ENCODE assay signal across 17 cellular contexts in genomic region chr12:106757623-106758348, GRCh38. TPM values are rescaled to one million over a fixed set of nuclear protein-coding genes. Genes with fewer than 3 reads are reported as not detected.
DNase-seq lines count a peak whose midpoint lies in the region; ATAC-seq and TF ChIP-seq lines count a peak whose summit lies in the region.
"Had no signal": no experiment of that assay in that cellular context is flagged by ENCODE, and none has a peak within 500 bp of the region (broad histone marks: within the 10 kb centered on the region; RNA-seq: fewer than 3 reads in every experiment).

No MANE protein-coding gene starts in this region.

- H3K4me3 ChIP-seq in OCI-LY1 (ENCODE audit: low read depth, low read length, poor library complexity, severe bottlenecking), result no peak overlapping the region
- H3K4me3 ChIP-seq in endodermal cell (ENCODE audit: low read length), result no peak overlapping the region
- H3K4me3 ChIP-seq in lower lobe of right lung, result no peak overlapping the region
- H3K4me3 ChIP-seq in skeletal muscle tissue (ENCODE audit: low read length in 3 of 3), result no peak overlapping the region

- H3F3A ChIP-seq in OCI-LY1 (ENCODE audit: insufficient read depth, low read length), result no peaks in the 10 kb centered on the region

- DNase-seq in endodermal cell, result no peak
- no peak for DNase-seq in lower lobe of right lung
- no peak for DNase-seq in endothelial cell (ENCODE audit: low spot score)
- no peak for DNase-seq in activated CD8-positive, alpha-beta memory T cell treated with anti-CD3 and anti-CD28 coated beads for 24 hours
- DNase-seq in SHP77 (lab: John Stamatoyannopoulos, UW), result no peak
- DNase-seq: ACHN; activated CD4-positive, alpha-beta T cell treated with anti-CD3 and anti-CD28 coated beads for 1 hour; activated CD8-positive, alpha-beta memory T cell treated with anti-CD3 and anti-CD28 coated beads, Interleukin-2, amount 10 ng/mL, durations not matched to agents 7 days and 5 days; DMS153; NCI-H2081 treated with DMSO at 0.1 percent for 48 hours; NCI-H524; T-helper 9 cell had no signal

- H3K9me3 Mint-ChIP-seq in endodermal cell (no peaks in the 10 kb centered on the region), endothelial cell (ENCODE audit: unreplicated experiment) (no peaks in the 10 kb centered on the region)
- H3K9me3 Mint-ChIP-seq: activated T-helper 2 cell treated with anti-CD3 and anti-CD28 coated beads, Interferon-gamma antibody, Interleukin-2, Interleukin-4, amounts not matched to agents 10 μg/mL and 5 μg/mL and 100 μg/mL, durations not matched to agents 14 hours and 24 hours and 36 hours; type B pancreatic cell had no signal

- H3K4me1 Mint-ChIP-seq in endodermal cell (peaks cover 18% of the 10 kb centered on the region), endothelial cell (ENCODE audit: unreplicated experiment) (peaks cover 6% of the 10 kb centered on the region)

- TF ChIP-seq CTCF in OCI-LY1 (IDR thresholded peaks at IDR 0.05; ENCODE audit: low read length), result no peak
- TF ChIP-seq CTCF in endodermal cell (conservative IDR thresholded peaks at IDR 0.05), result no peak
- TF ChIP-seq CTCF in lower lobe of right lung (IDR thresholded peaks at IDR 0.05), result no peak
- TF ChIP-seq CTCF in endothelial cell (IDR thresholded peaks at IDR 0.05; ENCODE audit: unreplicated experiment), result no peak

- H3K9me2 ChIP-seq in OCI-LY1 (ENCODE audit: low read depth, low read length), result no peaks in the 10 kb centered on the region

- no peaks in the 10 kb centered on the region for H3K27me3 ChIP-seq in OCI-LY1 (ENCODE audit: insufficient read depth, low read length)
- no peaks in the 10 kb centered on the region for H3K27me3 ChIP-seq in endodermal cell (ENCODE audit: control insufficient read depth, insufficient read depth, low read length, poor library complexity, severe bottlenecking)
- no peaks in the 10 kb centered on the region for H3K27me3 ChIP-seq in lower lobe of right lung (ENCODE audit: low read depth)
- H3K27me3 ChIP-seq in skeletal muscle tissue (ENCODE audit: control insufficient read depth in 3 of 3, insufficient read depth in 3 of 3, low read length in 3 of 3), result no peaks in the 10 kb centered on the region

- H3K27ac Mint-ChIP-seq in endodermal cell (no peak overlapping the region), endothelial cell (ENCODE audit: unreplicated experiment) (no peak overlapping the region)
- H3K27ac Mint-ChIP-seq: activated CD8-positive, alpha-beta memory T cell treated with anti-CD3 and anti-CD28 coated beads, Interleukin-2, amount 10 ng/mL, durations not matched to agents 7 days and 5 days; activated T-helper 2 cell treated with anti-CD3 and anti-CD28 coated beads, Interferon-gamma antibody, Interleukin-2, Interleukin-4, amounts not matched to agents 10 μg/mL and 5 μg/mL and 100 μg/mL, durations not matched to agents 14 hours and 24 hours and 36 hours; type B pancreatic cell had no signal

- H3K79me2 ChIP-seq in OCI-LY1 (ENCODE audit: insufficient read depth, low read length), result no peaks in the 10 kb centered on the region

- no peaks in the 10 kb centered on the region for H4K20me1 ChIP-seq in OCI-LY1 (ENCODE audit: insufficient read depth, low read length)

- no peak overlapping the region for H2AFZ ChIP-seq in OCI-LY1 (ENCODE audit: low read length)

- H3K4me3 Mint-ChIP-seq in endodermal cell (no peak overlapping the region), endothelial cell (ENCODE audit: unreplicated experiment) (no peak overlapping the region)
- H3K4me3 Mint-ChIP-seq: activated CD8-positive, alpha-beta memory T cell treated with anti-CD3 and anti-CD28 coated beads, Interleukin-2, amount 10 ng/mL, durations not matched to agents 7 days and 5 days; type B pancreatic cell had no signal

- 89 to 95% methylated on average over 2 to 6 of the region's 6 CpGs for WGBS in endodermal cell (ENCODE audit: insufficient coverage in 1 of 2, insufficient read length in 1 of 2), 2 experiments

- H3K36me3 Mint-ChIP-seq in endodermal cell (ENCODE audit: low read depth), result no peaks in the 10 kb centered on the region
- H3K36me3 Mint-ChIP-seq in endothelial cell (ENCODE audit: low read depth, unreplicated experiment), result no peaks in the 10 kb centered on the region
- H3K36me3 Mint-ChIP-seq: activated CD8-positive, alpha-beta memory T cell treated with anti-CD3 and anti-CD28 coated beads, Interleukin-2, amount 10 ng/mL, durations not matched to agents 7 days and 5 days; type B pancreatic cell had no signal

- H3K27ac ChIP-seq in OCI-LY1 (ENCODE audit: low read depth, low read length, poor library complexity, severe bottlenecking) (peak overlapping the region; percentile 42), endodermal cell (ENCODE audit: low read depth, low read length) (peak overlapping the region; percentile 98), lower lobe of right lung (no peak overlapping the region), skeletal muscle tissue (ENCODE audit: low read depth, low read length) (peak overlapping the region; percentile 66)

- H3K36me3 ChIP-seq in OCI-LY1 (ENCODE audit: insufficient read depth, low read length), result no peaks in the 10 kb centered on the region
- no peaks in the 10 kb centered on the region for H3K36me3 ChIP-seq in endodermal cell (ENCODE audit: control insufficient read depth, insufficient read depth, low read length)
- H3K36me3 ChIP-seq in lower lobe of right lung, result no peaks in the 10 kb centered on the region
- no peaks in the 10 kb centered on the region for H3K36me3 ChIP-seq in skeletal muscle tissue (ENCODE audit: control insufficient read depth in 3 of 3, insufficient read depth in 3 of 3, low read length in 3 of 3)

- ATAC-seq in lower lobe of right lung (peak; percentile 40 to 58), GM21381 (IDR thresholded peaks at IDR 0.05; ENCODE audit: unreplicated experiment) (no peak)
- ATAC-seq: activated CD8-positive, alpha-beta memory T cell treated with anti-CD3 and anti-CD28 coated beads, Interleukin-2, amount 10 ng/mL, durations not matched to agents 7 days and 5 days had no signal

- intact Hi-C loops in lower lobe of right lung (cut with DNase I), result no loop called here

- H3K27me3 Mint-ChIP-seq in endodermal cell (ENCODE audit: insufficient read depth), result peaks cover 2% of the 10 kb centered on the region
- peaks cover 5% of the 10 kb centered on the region for H3K27me3 Mint-ChIP-seq in endothelial cell (ENCODE audit: unreplicated experiment)
- H3K27me3 Mint-ChIP-seq: activated CD8-positive, alpha-beta memory T cell treated with anti-CD3 and anti-CD28 coated beads, Interleukin-2, amount 10 ng/mL, durations not matched to agents 7 days and 5 days; type B pancreatic cell had no signal

- H3K4me2 ChIP-seq in OCI-LY1 (ENCODE audit: low read length), result no peak overlapping the region

- H3K9ac ChIP-seq in OCI-LY1 (ENCODE audit: low read length) (no peak overlapping the region), endodermal cell (ENCODE audit: extremely low read depth, low read length, poor library complexity, severe bottlenecking) (no peak overlapping the region), skeletal muscle tissue (ENCODE audit: low read depth in 1 of 3, low read length in 3 of 3) (no peak overlapping the region)

- H3K4me1 ChIP-seq in OCI-LY1 (ENCODE audit: insufficient read depth, low read length, severe bottlenecking) (peaks cover 52% of the 10 kb centered on the region), endodermal cell (ENCODE audit: control insufficient read depth, insufficient read depth, low read length) (no peaks in the 10 kb centered on the region), lower lobe of right lung (peaks cover 22% of the 10 kb centered on the region), skeletal muscle tissue (ENCODE audit: control insufficient read depth in 3 of 3, insufficient read depth in 3 of 3, low read length in 3 of 3) (peaks cover 21 to 26% (median 23%) of the 10 kb centered on the region in 3 donors)

- H3K9me3 ChIP-seq in OCI-LY1 (ENCODE audit: low read length) (no peaks in the 10 kb centered on the region), endodermal cell (ENCODE audit: control insufficient read depth, low read length) (no peaks in the 10 kb centered on the region), lower lobe of right lung (no peaks in the 10 kb centered on the region), skeletal muscle tissue (ENCODE audit: control insufficient read depth in 3 of 3, low read length in 3 of 3) (no peaks in the 10 kb centered on the region)

RNA-seq across cellular contexts. Expression of gene RIC8B, which starts 16.7 kb away (rescaled TPM):
- total RNA-seq in endodermal cell, result 10 to 100 TPM; 19.6 to 23.3 TPM
- 25.6 TPM for polyA plus RNA-seq in endodermal cell (2013, experiment 1 of 2)
- 23.2 TPM for polyA plus RNA-seq in endodermal cell (2013, experiment 2 of 2)
- 16.7 TPM for total RNA-seq in lower lobe of right lung
- total RNA-seq in skeletal muscle tissue, result 19.3 TPM
- total RNA-seq in endothelial cell (ENCODE audit: unreplicated experiment), result 14.0 TPM
